Comparison of ENCODE assay signal across 8 cellular contexts in the genomic region with DNA sequence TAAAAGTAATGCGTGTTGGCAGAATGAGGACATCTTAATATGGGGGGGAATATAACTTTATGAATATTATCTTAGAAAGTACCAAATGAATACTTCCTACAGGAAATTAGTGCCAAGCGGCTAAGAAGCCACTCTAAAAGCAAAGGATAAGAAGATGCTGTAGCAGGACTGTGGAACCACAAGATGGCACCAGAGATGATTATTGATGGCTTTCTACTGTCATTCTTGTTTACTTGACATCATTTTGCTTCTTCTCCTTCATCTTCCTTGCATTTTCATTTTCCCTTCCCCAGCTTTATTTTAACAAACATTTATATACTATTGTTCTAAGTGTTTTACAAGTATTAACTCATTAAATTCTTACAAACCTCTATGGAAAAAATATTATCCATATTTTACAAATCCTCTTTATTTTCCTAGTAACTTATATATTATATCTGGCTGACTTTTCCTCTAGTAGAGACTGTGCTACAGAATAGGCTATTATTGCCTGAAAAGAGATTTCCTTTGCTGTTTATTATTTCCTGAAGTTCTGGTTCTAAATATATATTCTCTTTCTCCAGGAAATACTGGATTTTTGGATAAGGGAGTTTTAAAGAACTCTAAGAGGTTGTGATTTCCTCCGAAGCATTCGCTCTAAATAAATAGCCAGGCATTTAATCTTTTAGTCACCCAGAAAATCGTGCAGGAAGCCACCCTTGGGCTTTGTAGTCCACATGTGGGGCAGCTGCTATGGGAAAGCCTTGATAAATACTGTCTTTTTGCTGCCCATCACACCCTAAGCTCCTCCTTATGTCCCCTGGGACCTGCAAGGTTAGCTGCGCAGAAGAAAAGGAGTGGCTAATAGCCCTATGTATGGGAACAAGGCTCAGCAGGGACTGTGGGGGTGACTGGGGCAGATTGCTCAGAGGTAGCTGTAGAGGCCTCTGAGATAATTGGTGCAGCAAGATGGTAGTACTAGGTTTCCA. TPM values are rescaled to one million over a fixed set of nuclear protein-coding genes. Genes with fewer than 3 reads are reported as not detected.
A peak's percentile ranks its signal among the peaks of the same experiment; 100 is the strongest.
DNase-seq lines count a peak whose midpoint lies in the region; ATAC-seq and TF ChIP-seq lines count a peak whose summit lies in the region.

No MANE protein-coding gene starts in this region.

- H3K27ac ChIP-seq in OCI-LY7 (ENCODE audit: low read depth, low read length, poor library complexity, severe bottlenecking) (no peak overlapping the region), dorsolateral prefrontal cortex (no peak overlapping the region), neuronal stem cell (replicated peaks; ENCODE audit: low read length) (no peak overlapping the region)

- POLR2A ChIA-PET in Caco-2 (lab: Charles Lee) = no interaction called here
- POLR2A ChIA-PET in OCI-LY7 (lab: Charles Lee) = interaction anchor here (0.5 kb wide), 1 partner anchor 79 kb away, joined by 3 read pairs; no protein-coding TSS in a partner anchor

- H3K4me2 ChIP-seq in OCI-LY7 (ENCODE audit: low read length) = no peak overlapping the region
- H3K4me2 ChIP-seq in neuronal stem cell (ENCODE audit: insufficient read depth, low read length, poor library complexity, severe bottlenecking) = no peak overlapping the region

- H3K23ac ChIP-seq in neuronal stem cell (ENCODE audit: low read depth, low read length, poor library complexity) = no peak overlapping the region

- peak; percentile 67 to 68 for TF ChIP-seq CTCF in Caco-2 (IDR thresholded peaks at IDR 0.05; ENCODE audit: insufficient read depth in 1 of 2, low read depth in 1 of 2, low read length in 1 of 2, severe bottlenecking in 1 of 2, unreplicated experiment in 1 of 2)
- peak; percentile 85 for TF ChIP-seq CTCF in OCI-LY7 (conservative IDR thresholded peaks at IDR 0.05; ENCODE audit: low read length)
- TF ChIP-seq CTCF in dorsolateral prefrontal cortex (IDR thresholded peaks at IDR 0.05 in 54 of 56, conservative IDR thresholded peaks at IDR 0.05 in 2 of 56; ENCODE audit: low read depth in 1 of 56, partially characterized antibody in 56 of 56) = peak in 51 of 56 donors; percentile 11 to 60 (median 45)

- H3K14ac ChIP-seq in neuronal stem cell (ENCODE audit: low read length) = no peak overlapping the region

- H3K4me1 ChIP-seq in Caco-2 (0 out of 2 replicates have a peak, but pooled peaks cover 4% of the 10 kb centered on the region), OCI-LY7 (ENCODE audit: insufficient read depth, low read length, poor library complexity, severe bottlenecking) (no peaks in the 10 kb centered on the region), neuronal stem cell (ENCODE audit: control insufficient read depth in 2 of 2, insufficient read depth in 1 of 2, low read depth in 1 of 2, low read length in 2 of 2) (peaks cover 0 to 1% of the 10 kb centered on the region in 2 donors)

- intact Hi-C loops in Caco-2 (cut with micrococcal nuclease; ENCODE audit: unreplicated experiment) (no loop called here), OCI-LY7 (cut with micrococcal nuclease; ENCODE audit: unreplicated experiment) (no loop called here), dorsolateral prefrontal cortex (cut with DNase I) (no loop called here)

- H3K18ac ChIP-seq in neuronal stem cell (ENCODE audit: low read length) = no peak overlapping the region

- peak in 1 of 2 experiments; percentile 34 for DNase-seq in Caco-2
- DNase-seq in OCI-LY7 (ENCODE audit: low spot score) = peak; percentile 52
- no peak for DNase-seq in dorsolateral prefrontal cortex
- peak; percentile 6 for DNase-seq in neuronal stem cell (ENCODE audit: low spot score)
- DNase-seq in activated gamma-delta T cell treated with Interleukin-2 at 50 U/mL for 16 hours = no peak
- no peak for DNase-seq in NCI-H524 treated with DMSO at 0.1 percent for 48 hours (lab: John Stamatoyannopoulos, UW)

- H3K4me1 Mint-ChIP-seq in Caco-2 (ENCODE audit: low read depth, unreplicated experiment) = no peaks in the 10 kb centered on the region

- H3K4me3 Mint-ChIP-seq in Caco-2 (ENCODE audit: unreplicated experiment) = no peak overlapping the region

- no peak overlapping the region for H3K4ac ChIP-seq in neuronal stem cell (ENCODE audit: low read length)

- H3K27me3 ChIP-seq in Caco-2 (replicated peaks; ENCODE audit: control insufficient read depth, insufficient read depth, low read length) = no peaks in the 10 kb centered on the region
- no peaks in the 10 kb centered on the region for H3K27me3 ChIP-seq in dorsolateral prefrontal cortex
- H3K27me3 ChIP-seq in neuronal stem cell (ENCODE audit: control insufficient read depth in 3 of 3, insufficient read depth in 3 of 3, low read depth in 1 of 3, low read length in 3 of 3) = no peaks in the 10 kb centered on the region

- CTCF ChIA-PET in Caco-2 (lab: Charles Lee) = no interaction called here
- CTCF ChIA-PET in OCI-LY7 (lab: Charles Lee; ENCODE audit: unreplicated experiment) = no interaction called here

- no peak overlapping the region for H3K9ac ChIP-seq in neuronal stem cell (ENCODE audit: low read depth, low read length, poor library complexity)

- no peaks in the 10 kb centered on the region for H4K20me1 ChIP-seq in OCI-LY7 (ENCODE audit: insufficient read depth, low read length)

- no peak overlapping the region for H3K4me3 ChIP-seq in Caco-2 (ENCODE audit: low read depth, low read length)
- H3K4me3 ChIP-seq in OCI-LY7 (ENCODE audit: low read depth, low read length, poor library complexity, severe bottlenecking) = no peak overlapping the region
- no peak overlapping the region for H3K4me3 ChIP-seq in dorsolateral prefrontal cortex
- H3K4me3 ChIP-seq in neuronal stem cell (ENCODE audit: low read length in 2 of 2) = no peak overlapping the region

- H3K36me3 Mint-ChIP-seq in Caco-2 (ENCODE audit: insufficient read depth, unreplicated experiment) = peaks cover 10% of the 10 kb centered on the region

- H2BK15ac ChIP-seq in neuronal stem cell (ENCODE audit: low read length) = no peak overlapping the region

- H2AFZ ChIP-seq in OCI-LY7 (ENCODE audit: low read length) = no peak overlapping the region
- H2AFZ ChIP-seq in neuronal stem cell (ENCODE audit: low read length) = no peak overlapping the region

- no peaks in the 10 kb centered on the region for H3K9me2 ChIP-seq in OCI-LY7 (ENCODE audit: insufficient read depth, low read length)

- no peaks in the 10 kb centered on the region for H3K9me3 Mint-ChIP-seq in Caco-2 (ENCODE audit: unreplicated experiment)

- no peaks in the 10 kb centered on the region for H3K79me2 ChIP-seq in OCI-LY7 (ENCODE audit: insufficient read depth, low read depth, low read length)

- H4K91ac ChIP-seq in neuronal stem cell (ENCODE audit: low read depth, low read length, poor library complexity) = no peak overlapping the region

- H4K8ac ChIP-seq in neuronal stem cell (ENCODE audit: low read depth, low read length) = no peak overlapping the region

- H2AK5ac ChIP-seq in neuronal stem cell (ENCODE audit: low read depth, low read length) = no peak overlapping the region

- no peaks in the 10 kb centered on the region for H3K79me1 ChIP-seq in neuronal stem cell (ENCODE audit: low read depth, low read length)

- BruUV-seq in Caco-2 (replicated peaks; lab: Mats Ljungman, UMichigan) (no TSS peak), OCI-LY7 (replicated peaks; lab: Mats Ljungman, UMichigan) (no TSS peak)

- H3K27me3 Mint-ChIP-seq in Caco-2 (ENCODE audit: insufficient read depth, unreplicated experiment) = no peaks in the 10 kb centered on the region

- H2BK120ac ChIP-seq in neuronal stem cell (ENCODE audit: low read depth, low read length) = no peak overlapping the region

- ATAC-seq in GM18861 (IDR thresholded peaks at IDR 0.05; ENCODE audit: unreplicated experiment) (peak; percentile 78), HG03139 (IDR thresholded peaks at IDR 0.05; ENCODE audit: unreplicated experiment) (peak; percentile 78)

- H3K36me3 ChIP-seq in Caco-2 (ENCODE audit: control insufficient read depth, insufficient read depth, low read length) (no peaks in the 10 kb centered on the region), OCI-LY7 (ENCODE audit: insufficient read depth, low read length) (peaks cover 4% of the 10 kb centered on the region; the same call in 1 of the 2 replicates), neuronal stem cell (replicated peaks in 1 of 2; ENCODE audit: control insufficient read depth in 2 of 2, insufficient read depth in 2 of 2, low read length in 2 of 2) (no peaks in the 10 kb centered on the region)

- no peak overlapping the region for H2BK12ac ChIP-seq in neuronal stem cell (ENCODE audit: low read length)

- no peak overlapping the region for H3K27ac Mint-ChIP-seq in Caco-2 (ENCODE audit: unreplicated experiment)

- no peak overlapping the region for H2BK5ac ChIP-seq in neuronal stem cell (ENCODE audit: low read length)

- no peaks in the 10 kb centered on the region for H3K9me3 ChIP-seq in Caco-2
- no peaks in the 10 kb centered on the region for H3K9me3 ChIP-seq in OCI-LY7 (ENCODE audit: low read length)
- H3K9me3 ChIP-seq in neuronal stem cell (replicated peaks in 1 of 2; ENCODE audit: control insufficient read depth in 2 of 2, insufficient read depth in 1 of 2, low read depth in 1 of 2, low read length in 2 of 2) = no peaks in the 10 kb centered on the region

- no CpG with 5 or more reads among the region's 6 CpGs for WGBS in neuronal stem cell (ENCODE audit: extremely low coverage in 2 of 2, insufficient read length in 2 of 2, insufficient replicate concordance in 1 of 2), 2 donors

RNA-seq across cellular contexts. Expression of gene PRG4, which starts 9.2 kb away (rescaled TPM):
- total RNA-seq in Caco-2 (2022) (0.07 and 0.12 TPM in 2 replicates), OCI-LY7 (2022) (not detected in 2 replicates), dorsolateral prefrontal cortex (1 to 10 TPM in 2 of 120 experiments, under 1 TPM in 25, not detected in 93; 0.08 to 1.7 (median 0.27) TPM)
- 0.03 and 0.26 TPM in 2 replicates for total RNA-seq in OCI-LY7 (2014; rRNA removed; shearing (Covaris generic))
- polyA plus RNA-seq in neuronal stem cell (2013, experiment 1 of 2) = not detected
- polyA plus RNA-seq in neuronal stem cell (2013, experiment 2 of 2) = not detected

Comparison
In these comparisons a context has a peak if more than half of its experiments do, and no peak if none do; other contexts are left out.
1. DNase-seq: peak in OCI-LY7 (single experiment) and neuronal stem cell (single experiment); none in dorsolateral prefrontal cortex (0 of 10), activated gamma-delta T cell treated with Interleukin-2 at 50 U/mL for 16 hours (single experiment) and NCI-H524 treated with DMSO at 0.1 percent for 48 hours (single experiment).
2. Peak in every context shown above with its lines, with median percentiles within 50 percentile points of each other: CTCF ChIP-seq.